In the genomic region with DNA sequence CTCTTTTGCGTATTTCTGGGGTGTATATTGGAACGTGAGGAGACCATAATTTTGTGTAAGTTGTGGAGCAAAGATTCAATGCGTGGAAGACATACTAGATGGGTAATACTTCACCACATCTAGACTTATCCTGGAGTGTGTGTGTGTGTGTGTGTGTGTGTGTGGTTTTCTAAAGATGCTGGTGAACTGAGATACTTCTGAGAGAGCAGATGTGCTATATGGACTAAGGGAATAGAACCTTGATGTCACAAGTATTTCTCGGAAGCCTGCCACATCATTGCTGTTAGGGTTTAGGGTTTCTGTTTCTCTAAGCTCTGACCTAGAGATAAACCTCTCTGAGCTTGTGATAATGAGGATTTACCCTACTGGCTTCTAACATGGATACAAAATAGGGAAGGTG, we compare ENCODE assay signal across 26 cellular contexts.
"Had no signal": no experiment of that assay in that cellular context is flagged by ENCODE, and none has a peak within 500 bp of the region (broad histone marks: within the 10 kb centered on the region; RNA-seq: fewer than 3 reads in every experiment).

No MANE protein-coding gene starts in this region.

- DNase-seq: islet precursor cell; left ventricle myocardium inferior; midbrain; mucosa of descending colon; naive thymus-derived CD4-positive, alpha-beta T cell; occipital lobe; ovary; right lobe of liver; stimulated activated CD4-positive, alpha-beta T cell treated with anti-CD3 and anti-CD28 coated beads, Interleukin-1b, Interleukin-23, amount 100 ng/mL, for 48 hours; stimulated activated CD4-positive, alpha-beta T cell treated with anti-CD3 and anti-CD28 coated beads, Interleukin-2, amount 100 ng/mL, for 48 hours; stimulated activated CD4-positive, alpha-beta T cell treated with anti-CD3 and anti-CD28 coated beads, Interleukin-4, amount 100 ng/mL, for 4 hours; stimulated activated CD8-positive, alpha-beta memory T cell treated with anti-CD3 and anti-CD28 coated beads, Interleukin-4, amount 100 ng/mL, for 48 hours; stimulated activated naive CD4-positive, alpha-beta T cell treated with Interleukin-2 at 50 U/mL for 16 hours; stimulated activated naive CD8-positive, alpha-beta T cell treated with anti-CD3 and anti-CD28 coated beads, Interleukin-15, amount 100 ng/mL, for 72 hours; substantia nigra; uterus had no signal

- H3K4me2 ChIP-seq: neural progenitor cell, smooth muscle cell had no signal

- H3K4me1 ChIP-seq: left ventricle myocardium inferior, right atrium auricular region, right lobe of liver, tibial nerve, uterus had no signal

- H3K27me3 Mint-ChIP-seq: progenitor cell of endocrine pancreas, type B pancreatic cell had no signal

- H2AFZ ChIP-seq: neural progenitor cell had no signal

- H3K9me3 ChIP-seq: left ventricle myocardium inferior, mucosa of descending colon, neutrophil, ovary, right atrium auricular region, right lobe of liver, tibial nerve, uterus had no signal

- H3K27ac ChIP-seq: left ventricle myocardium inferior, neural progenitor cell, neutrophil, ovary, right atrium auricular region, right lobe of liver, tibial nerve, uterus had no signal

- H3K36me3 ChIP-seq: left ventricle myocardium inferior, neural progenitor cell, neutrophil, ovary, right atrium auricular region, right lobe of liver, tibial nerve, uterus had no signal

- H3K4me3 Mint-ChIP-seq: naive thymus-derived CD4-positive, alpha-beta T cell; natural killer cell treated with Interleukin-12 subunit alpha and Interleukin-12 subunit beta and Interleukin-15 and Interleukin-18, amount 100 ng/mL, for 72 hours; neural progenitor cell; stimulated activated memory B cell treated with anti-CD40 and anti-IgM and Interleukin-4, amounts not matched to agents 10 μg/mL and 1 μg/mL and 100 μg/mL, for 72 hours; stimulated activated naive CD8-positive, alpha-beta T cell treated with anti-CD3 and anti-CD28 coated beads, Interleukin-15, amount 100 ng/mL, for 72 hours; type B pancreatic cell had no signal

- ATAC-seq: mucosa of descending colon; naive thymus-derived CD4-positive, alpha-beta T cell; natural killer cell treated with Interleukin-12 subunit alpha and Interleukin-12 subunit beta and Interleukin-15 and Interleukin-18, amount 100 ng/mL, for 72 hours; right lobe of liver; stimulated activated naive CD8-positive, alpha-beta T cell treated with anti-CD3 and anti-CD28 coated beads, Interleukin-15, amount 100 ng/mL, for 72 hours had no signal

- H3K36me3 Mint-ChIP-seq: naive thymus-derived CD4-positive, alpha-beta T cell; natural killer cell treated with Interleukin-12 subunit alpha and Interleukin-12 subunit beta and Interleukin-15 and Interleukin-18, amount 100 ng/mL, for 72 hours; neural progenitor cell; stimulated activated memory B cell treated with anti-CD40 and anti-IgM and Interleukin-4, amounts not matched to agents 10 μg/mL and 1 μg/mL and 100 μg/mL, for 72 hours; type B pancreatic cell had no signal

- H3K27ac Mint-ChIP-seq: naive thymus-derived CD4-positive, alpha-beta T cell; natural killer cell treated with Interleukin-12 subunit alpha and Interleukin-12 subunit beta and Interleukin-15 and Interleukin-18, amount 100 ng/mL, for 72 hours; stimulated activated memory B cell treated with anti-CD40 and anti-IgM and Interleukin-4, amounts not matched to agents 10 μg/mL and 1 μg/mL and 100 μg/mL, for 72 hours; stimulated activated naive CD8-positive, alpha-beta T cell treated with anti-CD3 and anti-CD28 coated beads, Interleukin-15, amount 100 ng/mL, for 72 hours; type B pancreatic cell had no signal

- H3K4me1 Mint-ChIP-seq: stimulated activated memory B cell treated with anti-CD40 and anti-IgM and Interleukin-4, amounts not matched to agents 10 μg/mL and 1 μg/mL and 100 μg/mL, for 72 hours; stimulated activated naive CD8-positive, alpha-beta T cell treated with anti-CD3 and anti-CD28 coated beads, Interleukin-15, amount 100 ng/mL, for 72 hours had no signal

- H3K27me3 ChIP-seq: neural progenitor cell, neutrophil, ovary, right atrium auricular region, right lobe of liver, tibial nerve, uterus had no signal

- H3K9me3 Mint-ChIP-seq: natural killer cell treated with Interleukin-12 subunit alpha and Interleukin-12 subunit beta and Interleukin-15 and Interleukin-18, amount 100 ng/mL, for 72 hours; stimulated activated memory B cell treated with anti-CD40 and anti-IgM and Interleukin-4, amounts not matched to agents 10 μg/mL and 1 μg/mL and 100 μg/mL, for 72 hours; stimulated activated naive CD8-positive, alpha-beta T cell treated with anti-CD3 and anti-CD28 coated beads, Interleukin-15, amount 100 ng/mL, for 72 hours; type B pancreatic cell had no signal

- H3K9ac ChIP-seq: neural progenitor cell had no signal

- H3K4me3 ChIP-seq: left ventricle myocardium inferior, lung, mucosa of descending colon, neural progenitor cell, ovary, right atrium auricular region, right lobe of liver, smooth muscle cell, tibial nerve, uterus had no signal
